ENCODE assay signal across 8 cellular contexts in genomic region chr1:244325056-244325764, GRCh38.
DNase-seq lines count a peak whose midpoint lies in the region; ATAC-seq lines count a peak whose summit lies in the region.

No MANE protein-coding gene starts in this region.

- ATAC-seq in GM19452 (IDR thresholded peaks at IDR 0.05; ENCODE audit: unreplicated experiment) (peak; percentile 75), HG03439 (IDR thresholded peaks at IDR 0.05; ENCODE audit: unreplicated experiment) (peak; percentile 76), sciatic nerve (peak; percentile 42)
- ATAC-seq in activated naive CD4-positive, alpha-beta T cell treated with anti-CD3 and anti-CD28 coated beads, Interleukin-2, amount 50 U/mL, for 72 hours = peak; percentile 44 to 69

- peak overlapping the region; percentile 58 for H3K27ac ChIP-seq in CD8-positive, alpha-beta memory T cell (ENCODE audit: low read depth, low read length)

- CTCF ChIA-PET in CD8-positive, alpha-beta memory T cell (lab: Charles Lee) = interaction anchor here (1.9 kb wide), 1 partner anchor 26 kb away, joined by 10 read pairs; no protein-coding TSS in a partner anchor

- POLR2A ChIA-PET in CD8-positive, alpha-beta memory T cell (lab: Charles Lee) = no interaction called here

- peak overlapping the region; percentile 76 to 99 (median 94) for H3K27ac Mint-ChIP-seq in CD8-positive, alpha-beta memory T cell
- no peak overlapping the region for H3K27ac Mint-ChIP-seq in activated naive CD4-positive, alpha-beta T cell treated with anti-CD3 and anti-CD28 coated beads, Interleukin-2, amount 50 U/mL, for 72 hours

- peak overlapping the region; percentile 18 to 98 (median 90) for H3K4me3 Mint-ChIP-seq in CD8-positive, alpha-beta memory T cell

- H3K36me3 Mint-ChIP-seq in CD8-positive, alpha-beta memory T cell = peaks cover 3 to 14% (median 4%) of the 10 kb centered on the region in 3 donors
- H3K36me3 Mint-ChIP-seq in activated naive CD4-positive, alpha-beta T cell treated with anti-CD3 and anti-CD28 coated beads, Interleukin-2, amount 50 U/mL, for 72 hours = peaks cover 0 to 5% of the 10 kb centered on the region in 2 donors

- H3K4me1 ChIP-seq in CD8-positive, alpha-beta memory T cell (ENCODE audit: insufficient read depth, low read length) = peaks cover 35% of the 10 kb centered on the region

- H3K4me3 ChIP-seq in CD8-positive, alpha-beta memory T cell (ENCODE audit: low read length) = no peak overlapping the region

- peak in 3 of 5 donors; percentile 16 to 58 (median 51) for DNase-seq in CD8-positive, alpha-beta memory T cell
- no peak for DNase-seq in activated naive CD4-positive, alpha-beta T cell treated with anti-CD3 and anti-CD28 coated beads, Interleukin-2, amount 50 U/mL, for 72 hours (ENCODE audit: low spot score in 2 of 2)
- DNase-seq in sciatic nerve (ENCODE audit: low spot score) = no peak
- DNase-seq in DMS153 treated with DMSO at 0.1 percent for 48 hours (lab: John Stamatoyannopoulos, UW; ENCODE audit: unreplicated experiment) = no peak
- DNase-seq in superior temporal gyrus (ENCODE audit: extremely low spot score) = no peak
- no peak for DNase-seq in T1000 (lab: John Stamatoyannopoulos, UW)

- H3K9me3 Mint-ChIP-seq in CD8-positive, alpha-beta memory T cell = peaks cover 5 to 16% (median 7%) of the 10 kb centered on the region in 5 donors
- H3K9me3 Mint-ChIP-seq in activated naive CD4-positive, alpha-beta T cell treated with anti-CD3 and anti-CD28 coated beads, Interleukin-2, amount 50 U/mL, for 72 hours = peaks cover 0 to 4% of the 10 kb centered on the region in 2 donors

- no peaks in the 10 kb centered on the region for H3K27me3 Mint-ChIP-seq in CD8-positive, alpha-beta memory T cell

- no peaks in the 10 kb centered on the region for H3K36me3 ChIP-seq in CD8-positive, alpha-beta memory T cell (ENCODE audit: insufficient read depth, low read length)

- intact Hi-C loops in sciatic nerve (cut with DNase I) = no loop called here

- H3K4me1 Mint-ChIP-seq in CD8-positive, alpha-beta memory T cell = peaks cover 49 to 66% (median 60%) of the 10 kb centered on the region in 3 donors

- H3K27me3 ChIP-seq in CD8-positive, alpha-beta memory T cell (ENCODE audit: insufficient read depth, low read length, poor library complexity, severe bottlenecking) = no peaks in the 10 kb centered on the region

- H3K9me3 ChIP-seq in CD8-positive, alpha-beta memory T cell (ENCODE audit: low read length) = no peaks in the 10 kb centered on the region

Comparison
In these comparisons a context has a peak if more than half of its experiments do, and no peak if none do; other contexts are left out.
1. DNase-seq: peak in CD8-positive, alpha-beta memory T cell (3 of 5); none in activated naive CD4-positive, alpha-beta T cell treated with anti-CD3 and anti-CD28 coated beads, Interleukin-2, amount 50 U/mL, for 72 hours (0 of 2), sciatic nerve (single experiment), DMS153 treated with DMSO at 0.1 percent for 48 hours (single experiment), superior temporal gyrus (single experiment) and T1000 (single experiment).
2. H3K27ac Mint-ChIP-seq: peak in CD8-positive, alpha-beta memory T cell (8 of 8); none in activated naive CD4-positive, alpha-beta T cell treated with anti-CD3 and anti-CD28 coated beads, Interleukin-2, amount 50 U/mL, for 72 hours (0 of 2).
3. Peak in every context shown above with its lines, with median percentiles within 50 percentile points of each other: ATAC-seq.